8 cellular contexts compared by ENCODE assay signal in the genomic region with DNA sequence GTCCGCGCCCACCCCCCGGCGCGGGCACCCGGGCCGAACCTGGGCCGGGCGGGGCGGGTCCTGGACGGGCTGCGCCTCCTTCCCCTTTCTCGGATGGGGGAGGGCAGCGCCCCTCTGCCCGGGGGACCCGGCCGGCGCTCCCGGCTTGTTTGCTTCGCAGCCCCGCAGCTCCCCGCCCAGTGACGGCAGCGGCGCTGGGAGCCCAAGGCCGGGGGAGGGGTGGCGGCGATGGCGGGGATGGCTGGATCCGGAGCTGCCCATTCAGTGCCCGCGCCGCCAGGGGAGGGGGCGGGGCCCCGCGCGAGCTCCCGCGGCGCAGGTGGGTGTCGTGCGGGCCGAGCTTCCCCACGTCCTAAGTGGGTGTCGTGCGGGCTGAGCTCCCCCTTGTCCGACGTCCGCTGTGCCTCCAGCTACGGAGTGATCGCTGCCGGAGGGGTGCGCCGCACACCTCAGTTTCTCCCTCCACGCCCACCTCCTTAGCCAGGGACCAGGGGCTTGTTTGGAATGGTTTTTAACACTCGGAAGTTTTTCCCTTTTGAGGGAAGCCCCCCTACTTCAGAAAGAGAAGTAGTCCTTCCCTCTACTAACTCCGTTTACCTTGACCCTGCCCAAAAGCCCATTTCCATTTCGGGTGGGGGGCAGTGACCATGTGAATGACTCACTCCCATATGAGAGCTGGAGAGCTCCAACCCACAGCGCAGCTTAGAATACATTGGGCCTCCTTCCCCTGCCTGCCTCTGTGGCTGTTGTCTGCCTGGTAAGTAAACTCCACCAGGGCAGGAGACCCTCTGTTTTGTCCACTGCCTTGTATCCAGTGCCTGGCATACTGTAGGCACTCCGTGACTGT. TPM values are rescaled to one million over a fixed set of nuclear protein-coding genes. Genes with fewer than 3 reads are reported as not detected.
DNase-seq lines count a peak whose midpoint lies in the region; ATAC-seq, FAIRE-seq and TF ChIP-seq lines count a peak whose summit lies in the region.

No MANE protein-coding gene starts in this region.

- in situ Hi-C loops in HepG2 (cut with HindIII; ENCODE audit: extremely low pct_ligation_motif_present, low pct_unique_long_range_greater_than_20kb) = no loop called here

- BruUV-seq in HepG2 (replicated peaks; lab: Mats Ljungman, UMichigan) = TSS peak; percentile 42

- TF ChIP-seq POLR2A in HepG2 (IDR thresholded peaks at IDR 0.05; ENCODE audit: insufficient read depth in 1 of 2, low read depth in 2 of 2, low read length in 2 of 2) = no peak; a peak in 1 of 4 replicates

- peak overlapping the region; percentile 80 for H3K27ac ChIP-seq in KOPT-K1 (ENCODE audit: low read depth, low read length, poor library complexity, severe bottlenecking)
- H3K27ac ChIP-seq in colonic mucosa = peak overlapping the region; percentile 83
- H3K27ac ChIP-seq in HepG2 (ENCODE audit: extremely low read length, insufficient read depth, low read length) = peak overlapping the region; percentile 72

- no peak for TF ChIP-seq RAD21 in HepG2 (CRISPR knock-in tag; IDR thresholded peaks at IDR 0.05)

- H2AFZ ChIP-seq in HepG2 (ENCODE audit: low read length) = no peak overlapping the region

- H3K9ac ChIP-seq in colonic mucosa (ENCODE audit: low read depth in 2 of 2, low read length in 2 of 2) (peak overlapping the region; percentile 72 to 90), HepG2 (ENCODE audit: insufficient read depth, low read depth, low read length) (peak overlapping the region; percentile 96)

- intact Hi-C loops in colonic mucosa (cut with DNase I) (loop anchor here (5.0 kb wide), 1 partner anchor 36 kb away; a partner anchor contains a TSS), HepG2 (cut with micrococcal nuclease; ENCODE audit: unreplicated experiment) (loop anchor here (5.0 kb wide), 1 partner anchor 64 kb away; a partner anchor contains a TSS)

- TF ChIP-seq CTCF in colonic mucosa (IDR thresholded peaks at IDR 0.05) (no peak), HepG2 (CRISPR knock-in tag; IDR thresholded peaks at IDR 0.05) (no peak)

- peaks cover 5% of the 10 kb centered on the region for H3K4me1 ChIP-seq in colonic mucosa
- peaks cover 32% of the 10 kb centered on the region for H3K4me1 ChIP-seq in HepG2 (ENCODE audit: insufficient read depth, low read length)

- H3K4me3 ChIP-seq in colonic mucosa = peak overlapping the region; percentile 64
- H3K4me3 ChIP-seq in HepG2 (replicated peaks in 1 of 3; ENCODE audit: insufficient read depth in 1 of 3, low read depth in 2 of 3, low read length in 3 of 3) = peak overlapping the region; percentile 67 to 100 (median 99)

- peak overlapping the region; percentile 73 for H3K4me2 ChIP-seq in HepG2 (ENCODE audit: low read depth, low read length)

- no peak for TF ChIP-seq EP300 in HepG2 (IDR thresholded peaks at IDR 0.05; ENCODE audit: low read depth in 2 of 2, low read length in 2 of 2)
- TF ChIP-seq EP300 in HepG2 (CRISPR knock-in tag; IDR thresholded peaks at IDR 0.05; ENCODE audit: borderline replicate concordance) = no peak

- FAIRE-seq in HepG2 (lab: Jason Lieb, UNC) = no peak

- ATAC-seq in HepG2 (peak; percentile 51), GM19452 (IDR thresholded peaks at IDR 0.05; ENCODE audit: unreplicated experiment) (no peak)

- H4K20me1 ChIP-seq in HepG2 (ENCODE audit: insufficient read depth, low read length) = no peaks in the 10 kb centered on the region

- H3K27me3 ChIP-seq in colonic mucosa (no peaks in the 10 kb centered on the region), HepG2 (ENCODE audit: control insufficient read depth in 1 of 2, insufficient read depth in 2 of 2, low read length in 2 of 2) (no peaks in the 10 kb centered on the region; a peak in 1 of 5 replicates)

- H3K9me3 ChIP-seq in KOPT-K1 (ENCODE audit: insufficient read depth, low read length, poor library complexity, severe bottlenecking) = no peaks in the 10 kb centered on the region
- no peaks in the 10 kb centered on the region for H3K9me3 ChIP-seq in colonic mucosa
- H3K9me3 ChIP-seq in HepG2 (ENCODE audit: low read length) = no peaks in the 10 kb centered on the region

- DNase-seq in SKM-1 treated with dmso at 0.1 percent for 144 hours (lab: John Stamatoyannopoulos, UW; ENCODE audit: unreplicated experiment) = peak; percentile 0
- DNase-seq in SKM-1 (lab: John Stamatoyannopoulos, UW; ENCODE audit: unreplicated experiment) = no peak
- peak; percentile 68 for DNase-seq in activated CD4-positive, CD25-positive, alpha-beta regulatory T cell treated with anti-CD3 and anti-CD28 coated beads, Interleukin-2, amount 50 U/mL, for 72 hours
- peak; percentile 69 for DNase-seq in colonic mucosa
- peak; percentile 46 for DNase-seq in HepG2 (ENCODE audit: low spot score)
- peak; percentile 34 to 45 for DNase-seq in stimulated activated CD4-positive, alpha-beta T cell treated with anti-CD3 and anti-CD28 coated beads, Interleukin-2, amount 100 ng/mL, for 48 hours

- WGBS in HepG2 (ENCODE audit: low lambda C conversion rate) = 21% methylated on average over 6 of the region's 60 CpGs

- POLR2A ChIA-PET in HepG2 (lab: Yijun Ruan, JAX) = interaction anchor here (1.0 to 1.8 kb wide), 4 partner anchors 9 to 63 kb away, joined by 3 to 10 read pairs (median 6); a partner anchor contains a TSS

- H3K79me2 ChIP-seq in HepG2 (ENCODE audit: insufficient read depth, low read length) = peaks cover 38% of the 10 kb centered on the region

- CTCF ChIA-PET in HepG2 (lab: Yijun Ruan, JAX; ENCODE audit: low intra/inter-chr PET ratio, low total read pairs) = no interaction called here

- H3K36me3 ChIP-seq in KOPT-K1 (ENCODE audit: insufficient read depth, low read length) (peaks cover 47% of the 10 kb centered on the region), colonic mucosa (no peaks in the 10 kb centered on the region), HepG2 (replicated peaks in 1 of 2; ENCODE audit: control insufficient read depth in 1 of 2, insufficient read depth in 2 of 2, low read length in 2 of 2) (peaks cover 14 to 23% of the 10 kb centered on the region in 2 experiments)

RNA-seq across cellular contexts. Expression of a gene that starts 0.7 kb away (rescaled TPM):
- total RNA-seq in colonic mucosa = 10 to 100 TPM; 26.7 to 27.6 TPM
- 11.3 and 30.4 TPM in 2 replicates for total RNA-seq in HepG2 (2016; rRNA removed; fragmentation: Illumina TruSeq; extraction: Trizol)
- total RNA-seq in HepG2 (2016; cell fraction: cytosol; rRNA removed; fragmentation: Illumina TruSeq; extraction: Trizol; ENCODE audit: low read depth) = 7.6 and 9.3 TPM in 2 replicates
- 9.9 and 30.6 TPM in 2 replicates for total RNA-seq in HepG2 (2016; cell fraction: insoluble cytoplasmic fraction; rRNA removed; fragmentation: Illumina TruSeq; extraction: Trizol)
- 11.2 and 13.2 TPM in 2 replicates for total RNA-seq in HepG2 (2016; cell fraction: membrane; rRNA removed; fragmentation: Illumina TruSeq; extraction: Trizol)
- total RNA-seq in HepG2 (2016; cell fraction: nucleus; rRNA removed; fragmentation: Illumina TruSeq; extraction: Trizol) = 35.7 and 46.1 TPM in 2 replicates
- polyA plus RNA-seq in HepG2 (2011; rRNA removed) = 51.3 and 65.4 TPM in 2 replicates
- 21.2 and 36.3 TPM in 2 replicates for polyA plus RNA-seq in HepG2 (2011; cell fraction: cytosol; rRNA removed)
- polyA plus RNA-seq in HepG2 (2011; cell fraction: nucleus; rRNA removed) = 464 and 562 TPM in 2 replicates
- 23.3 and 40.7 TPM in 2 replicates for polyA plus RNA-seq in HepG2 (2012)
- polyA plus RNA-seq in HepG2 (2016; cell fraction: cytosol; fragmentation: Illumina TruSeq; extraction: Trizol; ENCODE audit: low read depth) = 3.8 and 4.0 TPM in 2 replicates
- polyA plus RNA-seq in HepG2 (2016; cell fraction: insoluble cytoplasmic fraction; fragmentation: Illumina TruSeq; extraction: Trizol; ENCODE audit: low read depth) = 14.4 and 16.9 TPM in 2 replicates
- polyA plus RNA-seq in HepG2 (2016; cell fraction: membrane; fragmentation: Illumina TruSeq; extraction: Trizol; ENCODE audit: low read depth) = 7.9 and 8.8 TPM in 2 replicates
- polyA plus RNA-seq in HepG2 (2016; cell fraction: nucleus; fragmentation: Illumina TruSeq; extraction: Trizol; ENCODE audit: insufficient read depth, low read depth) = 128 and 136 TPM in 2 replicates
- polyA minus RNA-seq in HepG2 (2011; rRNA and poly(A)+ RNA removed; ENCODE audit: low replicate concordance) = 30.6 and 64.0 TPM in 2 replicates
- polyA minus RNA-seq in HepG2 (2011; cell fraction: cytosol; rRNA and poly(A)+ RNA removed) = 15.6 and 19.8 TPM in 2 replicates
- polyA minus RNA-seq in HepG2 (2011; cell fraction: nucleus; rRNA and poly(A)+ RNA removed) = 41.3 and 46.7 TPM in 2 replicates

RNA-seq across cellular contexts. Expression of a gene that starts 1.8 kb away (rescaled TPM):
- total RNA-seq in colonic mucosa (10 to 100 TPM; 13.7 to 28.5 TPM), HepG2 (2016; rRNA removed; fragmentation: Illumina TruSeq; extraction: Trizol) (65.8 and 75.8 TPM in 2 replicates)
- 6.6 and 6.8 TPM in 2 replicates for total RNA-seq in HepG2 (2016; cell fraction: cytosol; rRNA removed; fragmentation: Illumina TruSeq; extraction: Trizol; ENCODE audit: low read depth)
- total RNA-seq in HepG2 (2016; cell fraction: insoluble cytoplasmic fraction; rRNA removed; fragmentation: Illumina TruSeq; extraction: Trizol) = 68.7 and 76.2 TPM in 2 replicates
- 16.3 and 19.0 TPM in 2 replicates for total RNA-seq in HepG2 (2016; cell fraction: membrane; rRNA removed; fragmentation: Illumina TruSeq; extraction: Trizol)
- 55.3 and 57.6 TPM in 2 replicates for total RNA-seq in HepG2 (2016; cell fraction: nucleus; rRNA removed; fragmentation: Illumina TruSeq; extraction: Trizol)
- 7.1 and 7.2 TPM in 2 replicates for polyA plus RNA-seq in HepG2 (2011; rRNA removed)
- 4.8 and 5.9 TPM in 2 replicates for polyA plus RNA-seq in HepG2 (2011; cell fraction: cytosol; rRNA removed)
- polyA plus RNA-seq in HepG2 (2011; cell fraction: nucleus; rRNA removed) = 17.4 and 22.0 TPM in 2 replicates
- polyA plus RNA-seq in HepG2 (2012) = 22.0 and 25.7 TPM in 2 replicates
- polyA plus RNA-seq in HepG2 (2016; cell fraction: cytosol; fragmentation: Illumina TruSeq; extraction: Trizol; ENCODE audit: low read depth) = 3.5 and 3.7 TPM in 2 replicates
- 56.2 and 57.1 TPM in 2 replicates for polyA plus RNA-seq in HepG2 (2016; cell fraction: insoluble cytoplasmic fraction; fragmentation: Illumina TruSeq; extraction: Trizol; ENCODE audit: low read depth)
- 8.9 and 9.7 TPM in 2 replicates for polyA plus RNA-seq in HepG2 (2016; cell fraction: membrane; fragmentation: Illumina TruSeq; extraction: Trizol; ENCODE audit: low read depth)
- 56.6 and 58.6 TPM in 2 replicates for polyA plus RNA-seq in HepG2 (2016; cell fraction: nucleus; fragmentation: Illumina TruSeq; extraction: Trizol; ENCODE audit: insufficient read depth, low read depth)
- 18.4 and 38.7 TPM in 2 replicates for polyA minus RNA-seq in HepG2 (2011; rRNA and poly(A)+ RNA removed; ENCODE audit: low replicate concordance)
- polyA minus RNA-seq in HepG2 (2011; cell fraction: cytosol; rRNA and poly(A)+ RNA removed) = 21.0 and 22.0 TPM in 2 replicates
- polyA minus RNA-seq in HepG2 (2011; cell fraction: nucleus; rRNA and poly(A)+ RNA removed) = 43.1 and 48.6 TPM in 2 replicates

RNA-seq across cellular contexts. Expression of a gene that starts 34.3 kb away (rescaled TPM):
- total RNA-seq in colonic mucosa (10 to 100 TPM in 1 of 2 donors, 1 to 10 TPM in 1; 9.0 to 11.0 TPM), HepG2 (2016; rRNA removed; fragmentation: Illumina TruSeq; extraction: Trizol) (3.6 and 8.5 TPM in 2 replicates)
- total RNA-seq in HepG2 (2016; cell fraction: cytosol; rRNA removed; fragmentation: Illumina TruSeq; extraction: Trizol; ENCODE audit: low read depth) = 1.7 and 4.0 TPM in 2 replicates
- total RNA-seq in HepG2 (2016; cell fraction: insoluble cytoplasmic fraction; rRNA removed; fragmentation: Illumina TruSeq; extraction: Trizol) = 5.4 and 6.1 TPM in 2 replicates
- 1.9 and 2.4 TPM in 2 replicates for total RNA-seq in HepG2 (2016; cell fraction: membrane; rRNA removed; fragmentation: Illumina TruSeq; extraction: Trizol)
- total RNA-seq in HepG2 (2016; cell fraction: nucleus; rRNA removed; fragmentation: Illumina TruSeq; extraction: Trizol) = 2.2 and 2.6 TPM in 2 replicates
- 6.3 and 7.8 TPM in 2 replicates for polyA plus RNA-seq in HepG2 (2011; rRNA removed)
- 4.6 and 6.7 TPM in 2 replicates for polyA plus RNA-seq in HepG2 (2011; cell fraction: cytosol; rRNA removed)
- polyA plus RNA-seq in HepG2 (2011; cell fraction: nucleus; rRNA removed) = 0.76 and 1.3 TPM in 2 replicates
- 6.7 and 10.7 TPM in 2 replicates for polyA plus RNA-seq in HepG2 (2012)
- polyA plus RNA-seq in HepG2 (2016; cell fraction: cytosol; fragmentation: Illumina TruSeq; extraction: Trizol; ENCODE audit: low read depth) = 1.5 and 2.2 TPM in 2 replicates
- 5.5 and 6.6 TPM in 2 replicates for polyA plus RNA-seq in HepG2 (2016; cell fraction: insoluble cytoplasmic fraction; fragmentation: Illumina TruSeq; extraction: Trizol; ENCODE audit: low read depth)
- 1.6 and 2.8 TPM in 2 replicates for polyA plus RNA-seq in HepG2 (2016; cell fraction: membrane; fragmentation: Illumina TruSeq; extraction: Trizol; ENCODE audit: low read depth)
- 2.5 and 4.3 TPM in 2 replicates for polyA plus RNA-seq in HepG2 (2016; cell fraction: nucleus; fragmentation: Illumina TruSeq; extraction: Trizol; ENCODE audit: insufficient read depth, low read depth)
- polyA minus RNA-seq in HepG2 (2011; rRNA and poly(A)+ RNA removed; ENCODE audit: low replicate concordance) = 3.6 and 8.4 TPM in 2 replicates
- polyA minus RNA-seq in HepG2 (2011; cell fraction: cytosol; rRNA and poly(A)+ RNA removed) = 4.0 and 4.8 TPM in 2 replicates
- polyA minus RNA-seq in HepG2 (2011; cell fraction: nucleus; rRNA and poly(A)+ RNA removed) = 2.6 and 2.7 TPM in 2 replicates

RNA-seq across cellular contexts. Expression of a gene that starts 34.4 kb away (rescaled TPM):
- total RNA-seq in colonic mucosa = 10 to 100 TPM; 18.3 to 23.6 TPM
- total RNA-seq in HepG2 (2016; rRNA removed; fragmentation: Illumina TruSeq; extraction: Trizol) = 14.6 and 15.4 TPM in 2 replicates
- 2.2 and 3.5 TPM in 2 replicates for total RNA-seq in HepG2 (2016; cell fraction: cytosol; rRNA removed; fragmentation: Illumina TruSeq; extraction: Trizol; ENCODE audit: low read depth)
- 11.0 and 14.8 TPM in 2 replicates for total RNA-seq in HepG2 (2016; cell fraction: insoluble cytoplasmic fraction; rRNA removed; fragmentation: Illumina TruSeq; extraction: Trizol)
- 6.6 and 7.0 TPM in 2 replicates for total RNA-seq in HepG2 (2016; cell fraction: membrane; rRNA removed; fragmentation: Illumina TruSeq; extraction: Trizol)
- 13.5 and 16.7 TPM in 2 replicates for total RNA-seq in HepG2 (2016; cell fraction: nucleus; rRNA removed; fragmentation: Illumina TruSeq; extraction: Trizol)
- polyA plus RNA-seq in HepG2 (2011; rRNA removed) = 4.6 and 5.8 TPM in 2 replicates
- 4.1 and 4.8 TPM in 2 replicates for polyA plus RNA-seq in HepG2 (2011; cell fraction: cytosol; rRNA removed)
- 16.8 and 17.7 TPM in 2 replicates for polyA plus RNA-seq in HepG2 (2011; cell fraction: nucleus; rRNA removed)
- polyA plus RNA-seq in HepG2 (2012) = 9.1 and 10.3 TPM in 2 replicates
- polyA plus RNA-seq in HepG2 (2016; cell fraction: cytosol; fragmentation: Illumina TruSeq; extraction: Trizol; ENCODE audit: low read depth) = 2.3 and 2.7 TPM in 2 replicates
- polyA plus RNA-seq in HepG2 (2016; cell fraction: insoluble cytoplasmic fraction; fragmentation: Illumina TruSeq; extraction: Trizol; ENCODE audit: low read depth) = 14.7 and 21.4 TPM in 2 replicates
- 6.2 and 6.9 TPM in 2 replicates for polyA plus RNA-seq in HepG2 (2016; cell fraction: membrane; fragmentation: Illumina TruSeq; extraction: Trizol; ENCODE audit: low read depth)
- polyA plus RNA-seq in HepG2 (2016; cell fraction: nucleus; fragmentation: Illumina TruSeq; extraction: Trizol; ENCODE audit: insufficient read depth, low read depth) = 18.3 and 27.9 TPM in 2 replicates
- polyA minus RNA-seq in HepG2 (2011; rRNA and poly(A)+ RNA removed; ENCODE audit: low replicate concordance) = 14.2 and 22.5 TPM in 2 replicates
- polyA minus RNA-seq in HepG2 (2011; cell fraction: cytosol; rRNA and poly(A)+ RNA removed) = 4.9 and 7.2 TPM in 2 replicates
- polyA minus RNA-seq in HepG2 (2011; cell fraction: nucleus; rRNA and poly(A)+ RNA removed) = 12.0 and 15.0 TPM in 2 replicates
